Comparison of ENCODE assay signal across 8 cellular contexts in the genomic region with DNA sequence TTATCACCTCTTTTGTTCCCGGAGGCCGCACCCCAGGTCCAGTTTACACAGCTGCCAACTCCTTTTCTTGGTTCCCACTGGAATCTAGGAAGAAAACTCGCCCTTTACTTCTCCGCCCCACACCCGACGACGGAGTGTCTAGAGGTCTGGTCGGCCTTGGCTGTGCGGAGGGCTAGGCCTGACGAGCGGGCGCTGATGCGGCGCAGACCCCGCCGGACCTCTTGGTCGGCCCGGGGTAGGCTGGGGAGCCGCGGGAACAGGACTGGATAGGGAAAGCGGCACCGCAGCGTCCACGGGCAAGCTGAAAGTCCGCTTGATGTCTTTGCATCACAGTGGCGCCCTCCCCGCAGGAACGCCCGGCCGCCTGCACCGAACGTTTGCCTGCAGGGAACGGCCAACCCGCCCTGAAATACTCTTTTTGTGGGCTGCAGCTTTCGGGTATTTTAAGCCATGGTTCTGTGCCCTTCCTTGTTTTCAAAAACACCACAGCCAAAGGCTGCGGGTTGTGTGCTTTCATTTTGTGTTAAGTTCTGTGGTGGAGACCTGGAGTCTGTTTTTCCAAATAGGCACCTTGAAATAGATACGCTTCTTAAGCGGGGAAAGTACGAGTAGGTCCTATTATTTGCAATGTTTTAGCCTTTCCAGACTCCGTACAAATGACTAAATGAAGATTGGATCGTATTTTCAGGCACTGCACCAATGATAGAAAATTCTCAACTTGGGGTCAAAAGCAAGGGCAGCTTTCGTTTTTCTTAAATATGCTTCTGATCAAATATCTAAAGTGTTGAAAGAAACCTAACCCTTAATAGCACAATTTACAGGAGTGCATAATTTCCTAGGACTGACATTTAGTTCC. TPM values are rescaled to one million over a fixed set of nuclear protein-coding genes. Genes with fewer than 3 reads are reported as not detected.
A peak's percentile ranks its signal among the peaks of the same experiment; 100 is the strongest.
DNase-seq lines count a peak whose midpoint lies in the region; ATAC-seq and TF ChIP-seq lines count a peak whose summit lies in the region.

No MANE protein-coding gene starts in this region.

- CTCF ChIA-PET in T-cell (lab: Charles Lee) = interaction anchor here in 1 of 2 donors (1.0 to 4.7 kb wide), 6 partner anchors 10 to 1229 kb away, joined by 3 to 60 read pairs (median 4); a partner anchor contains a TSS

- peak overlapping the region; percentile 98 to 100 (median 100) for H3K4me3 Mint-ChIP-seq in T-cell

- peak overlapping the region; percentile 37 to 91 for H3K4me3 ChIP-seq in body of pancreas
- H3K4me3 ChIP-seq in iPS-18a (ENCODE audit: low read length) = peak overlapping the region; percentile 99
- H3K4me3 ChIP-seq in skeletal muscle cell (ENCODE audit: low read depth, low read length) = peak overlapping the region; percentile 79

- H3K27me3 Mint-ChIP-seq in T-cell = no peaks in the 10 kb centered on the region

- H3K9me3 Mint-ChIP-seq in T-cell = no peaks in the 10 kb centered on the region

- peak overlapping the region; percentile 100 for H3K27ac Mint-ChIP-seq in T-cell

- WGBS in body of pancreas, 2 donors = 0% methylated on average over 27 to 42 of the region's 42 CpGs

- DNase-seq in DMS53 (lab: John Stamatoyannopoulos, UW) (peak; percentile 87), HuH-7 (ENCODE audit: low spot score) (peak; percentile 29), T-cell (peak in 31 of 34 experiments; percentile 9 to 58 (median 31)), body of pancreas (peak; percentile 65 to 73 (median 70)), skeletal muscle cell (ENCODE audit: low read depth) (no peak), putamen (ENCODE audit: low spot score) (no peak)

- H3K9me3 ChIP-seq in body of pancreas (no peaks in the 10 kb centered on the region), iPS-18a (ENCODE audit: control insufficient read depth, low read depth, low read length) (no peaks in the 10 kb centered on the region)

- TF ChIP-seq CTCF in body of pancreas (IDR thresholded peaks at IDR 0.05) = no peak

- POLR2A ChIA-PET in T-cell (lab: Charles Lee) = interaction anchor here (0.7 to 7.1 kb wide), 9 partner anchors 11 to 318 kb away, joined by 3 to 164 read pairs (median 6); a partner anchor contains a TSS

- intact Hi-C loops in body of pancreas (cut with DNase I) = no loop called here

- ATAC-seq in GM21515 (IDR thresholded peaks at IDR 0.05; ENCODE audit: unreplicated experiment) = peak; percentile 23
- ATAC-seq in T-cell (replicated peaks in 1 of 4) = peak; percentile 17 to 25 (median 22)
- peak; percentile 39 for ATAC-seq in body of pancreas

- H3K4me1 ChIP-seq in body of pancreas = peaks cover 22% of the 10 kb centered on the region
- H3K4me1 ChIP-seq in iPS-18a (ENCODE audit: control insufficient read depth, low read depth, low read length) = peaks cover 12% of the 10 kb centered on the region

- peaks cover 49 to 62% (median 52%) of the 10 kb centered on the region in 3 donors for H3K4me1 Mint-ChIP-seq in T-cell

- H3K36me3 ChIP-seq in body of pancreas (replicated peaks in 1 of 2; ENCODE audit: insufficient read depth in 1 of 2, low read depth in 2 of 2) (peaks cover 4 to 10% of the 10 kb centered on the region in 2 donors), iPS-18a (ENCODE audit: control insufficient read depth, low read depth, low read length) (peaks cover 22% of the 10 kb centered on the region)

- H3K27me3 ChIP-seq in body of pancreas (no peaks in the 10 kb centered on the region), iPS-18a (ENCODE audit: control insufficient read depth, insufficient read depth, low read length) (no peaks in the 10 kb centered on the region)

- H3K36me3 Mint-ChIP-seq in T-cell = peaks cover 16% of the 10 kb centered on the region

- no peak for TF ChIP-seq POLR2A in body of pancreas (IDR thresholded peaks at IDR 0.05)

- peak overlapping the region; percentile 89 to 97 (median 94) for H3K27ac ChIP-seq in body of pancreas
- H3K27ac ChIP-seq in iPS-18a (ENCODE audit: low read length) = peak overlapping the region; percentile 71

- peak overlapping the region; percentile 98 for H3K9ac ChIP-seq in iPS-18a (ENCODE audit: low read length)

RNA-seq across cellular contexts. Expression of a gene that starts 0.9 kb away (rescaled TPM):
- 100 to 1,000 TPM in 3 of 5 donors, 10 to 100 TPM in 2; 70.1 to 112 (median 106) TPM for total RNA-seq in T-cell
- 10 to 100 TPM; 16.5 to 24.1 TPM for total RNA-seq in body of pancreas

RNA-seq across cellular contexts. Expression of a gene that starts 50.0 kb away (rescaled TPM):
- total RNA-seq in T-cell (1,000 to 10,000 TPM in 1 of 5 donors, 100 to 1,000 TPM in 4; 575 to 1,022 (median 643) TPM), body of pancreas (100 to 1,000 TPM; 223 to 230 TPM)

Comparison
In these comparisons a context has a peak if more than half of its experiments do, and no peak if none do; other contexts are left out.
1. DNase-seq: peak in DMS53 (single experiment), HuH-7 (single experiment), T-cell (31 of 34) and body of pancreas (4 of 4); none in skeletal muscle cell (single experiment) and putamen (single experiment).
2. Peak in every context shown above with its lines, with median percentiles within 50 percentile points of each other: ATAC-seq and H3K4me3 ChIP-seq.